ENCODE assay signal across 8 cellular contexts in genomic region chr9:137188490-137189296, GRCh38. TPM values are rescaled to one million over a fixed set of nuclear protein-coding genes. Genes with fewer than 3 reads are reported as not detected.
DNase-seq lines count a peak whose midpoint lies in the region; ATAC-seq and TF ChIP-seq lines count a peak whose summit lies in the region.

TSS of gene ANAPC2 (minus strand) at chr9:137188560. CDS start at chr9:137188532, 28 bp downstream.
TSS of gene SSNA1 (plus strand) at chr9:137188676. CDS start at chr9:137188727, 51 bp downstream.

- peak; percentile 97 for DNase-seq in GM12865 (ENCODE audit: low read depth)
- peak; percentile 88 for DNase-seq in NCI-H1092 treated with DMSO at 0.1 percent for 48 hours (lab: John Stamatoyannopoulos, UW)
- DNase-seq in SW 1271 (lab: John Stamatoyannopoulos, UW): peak; percentile 81 to 89
- peak; percentile 97 for DNase-seq in activated naive CD8-positive, alpha-beta T cell treated with anti-CD3 and anti-CD28 coated beads, Interleukin-2, amount 50 U/mL, for 24 hours
- peak; percentile 95 for DNase-seq in cardiac septum (ENCODE audit: low spot score)
- DNase-seq in posterior cingulate gyrus: peak; percentile 85 to 98 (median 90)
- peak; percentile 94 to 100 for DNase-seq in upper lobe of left lung

- H3K27me3 ChIP-seq in upper lobe of left lung: no peaks in the 10 kb centered on the region

- 0 to 1% methylated on average over 7 to 78 of the region's 98 CpGs for whole genome bisulfite sequencing in upper lobe of left lung, 2 donors

- peak in 3 of 4 donors; percentile 83 to 96 (median 90) for TF ChIP-seq POLR2A in upper lobe of left lung (IDR thresholded peaks at IDR 0.05)

- TF ChIP-seq CTCF in GM12865 (IDR thresholded peaks at IDR 0.05; ENCODE audit: insufficient read depth, low read depth, low read length, missing control alignments): peak; percentile 49
- peak in 5 of 6 experiments; percentile 34 to 82 (median 40) for TF ChIP-seq CTCF in upper lobe of left lung (IDR thresholded peaks at IDR 0.05)

- H3K36me3 Mint-ChIP-seq in activated naive CD8-positive, alpha-beta T cell treated with anti-CD3 and anti-CD28 coated beads, Interleukin-2, amount 50 U/mL, for 24 hours (ENCODE audit: low read depth): peaks cover 7% of the 10 kb centered on the region

- H3K4me1 ChIP-seq in upper lobe of left lung: peaks cover 35 to 51% (median 37%) of the 10 kb centered on the region in 4 donors

- H3K4me3 Mint-ChIP-seq in activated naive CD8-positive, alpha-beta T cell treated with anti-CD3 and anti-CD28 coated beads, Interleukin-2, amount 50 U/mL, for 24 hours: peak within 1 kb of the TSS; percentile 92

- H3K4me1 Mint-ChIP-seq in activated naive CD8-positive, alpha-beta T cell treated with anti-CD3 and anti-CD28 coated beads, Interleukin-2, amount 50 U/mL, for 24 hours: peaks cover 38% of the 10 kb centered on the region

- intact Hi-C loops in cardiac septum (cut with DNase I) (loop anchor here (2.0 kb wide), 2 partner anchors 16 to 34 kb away; partner anchors contain the start of genes NDOR1, RNF208 and TMEM203), posterior cingulate gyrus (cut with DNase I) (loop anchor here (1.0 to 5.0 kb wide), 3 partner anchors 17 to 49 kb away; partner anchors contain the start of genes NDOR1, RNF208 and TMEM203)

- ATAC-seq in HG02610 (IDR thresholded peaks at IDR 0.05; ENCODE audit: unreplicated experiment) (peak; percentile 70), upper lobe of left lung (ENCODE audit: low FRiP score in 2 of 2) (peak; percentile 89 to 95)
- peak; percentile 85 for ATAC-seq in activated naive CD8-positive, alpha-beta T cell treated with anti-CD3 and anti-CD28 coated beads, Interleukin-2, amount 50 U/mL, for 24 hours

- H3K36me3 ChIP-seq in upper lobe of left lung: peaks cover 9 to 67% (median 44%) of the 10 kb centered on the region in 4 donors

- H3K4me3 ChIP-seq in GM12865 (ENCODE audit: low read depth, low read length) (peak within 1 kb of the TSS; percentile 96), upper lobe of left lung (peak within 1 kb of the TSS; percentile 76 to 100 (median 86))

- no peaks in the 10 kb centered on the region for H3K9me3 ChIP-seq in upper lobe of left lung

- no peaks in the 10 kb centered on the region for H3K9me3 Mint-ChIP-seq in activated naive CD8-positive, alpha-beta T cell treated with anti-CD3 and anti-CD28 coated beads, Interleukin-2, amount 50 U/mL, for 24 hours

- H3K27ac ChIP-seq in upper lobe of left lung: peak within 1 kb of the TSS; percentile 90 to 96 (median 94)

- TF ChIP-seq EP300 in upper lobe of left lung (IDR thresholded peaks at IDR 0.05): peak in 1 of 4 donors; percentile 92

- no peaks in the 10 kb centered on the region for H3K27me3 Mint-ChIP-seq in activated naive CD8-positive, alpha-beta T cell treated with anti-CD3 and anti-CD28 coated beads, Interleukin-2, amount 50 U/mL, for 24 hours

- H3K27ac Mint-ChIP-seq in activated naive CD8-positive, alpha-beta T cell treated with anti-CD3 and anti-CD28 coated beads, Interleukin-2, amount 50 U/mL, for 24 hours: peak within 1 kb of the TSS; percentile 91

RNA-seq across cellular contexts. Expression of gene ANAPC2, which starts in this region (rescaled TPM):
- 32.5 TPM for total RNA-seq in cardiac septum
- 100 to 1,000 TPM in 1 of 6 donors, 10 to 100 TPM in 5; 31.9 to 174 (median 67.3) TPM for total RNA-seq in upper lobe of left lung

RNA-seq across cellular contexts. Expression of gene SSNA1, which starts in this region (rescaled TPM):
- 59.5 TPM for total RNA-seq in cardiac septum
- total RNA-seq in upper lobe of left lung: 100 to 1,000 TPM in 1 of 6 donors, 10 to 100 TPM in 5; 39.8 to 110 (median 73.0) TPM

Comparison
In these comparisons a context has a peak if more than half of its experiments do, and no peak if none do; other contexts are left out.
1. Peak in every context shown above with its lines: DNase-seq, ATAC-seq, H3K4me3 ChIP-seq and H3K27ac ChIP-seq.